ENCODE assay signal across 8 cellular contexts in genomic region chrX:134764202-134764785, GRCh38. TPM values are rescaled to one million over a fixed set of nuclear protein-coding genes. Genes with fewer than 3 reads are reported as not detected.
DNase-seq lines count a peak whose midpoint lies in the region; ATAC-seq and TF ChIP-seq lines count a peak whose summit lies in the region.

No MANE protein-coding gene starts in this region.

- H3K27ac Mint-ChIP-seq in activated CD4-positive, alpha-beta T cell treated with anti-CD3 and anti-CD28 coated beads, Interleukin-2, amount 10 ng/mL, durations not matched to agents 24 days and 14 days: no peak overlapping the region

- intact Hi-C loops in activated CD4-positive, alpha-beta T cell treated with anti-CD3 and anti-CD28 coated beads, Interleukin-2, amount 10 ng/mL, durations not matched to agents 24 days and 14 days (cut with micrococcal nuclease): loop anchor here (5.0 kb wide), 2 partner anchors 242 to 282 kb away; no protein-coding TSS in a partner anchor
- intact Hi-C loops in sciatic nerve (cut with DNase I): no loop called here

- no peaks in the 10 kb centered on the region for H3K27me3 ChIP-seq in RWPE2 (ENCODE audit: insufficient read depth, poor library complexity, severe bottlenecking)

- H3K27ac ChIP-seq in RWPE2 (ENCODE audit: poor library complexity, severe bottlenecking): no peak overlapping the region

- no peaks in the 10 kb centered on the region for H3K9me3 ChIP-seq in RWPE2 (ENCODE audit: severe bottlenecking)

- DNase-seq in activated CD4-positive, alpha-beta T cell treated with anti-CD3 and anti-CD28 coated beads, Interleukin-2, amount 10 ng/mL, durations not matched to agents 24 days and 14 days: peak; percentile 57
- DNase-seq in activated CD4-positive, alpha-beta T cell treated with anti-CD3 and anti-CD28 coated beads, Interleukin-2, amount 50 U/mL, for 4 hours: no peak
- no peak for DNase-seq in RWPE2 (ENCODE audit: low spot score)
- peak; percentile 38 for DNase-seq in iPS DF 19.7 (ENCODE audit: low read depth, low spot score)
- DNase-seq in NCI-H146 treated with DMSO at 0.1 percent for 48 hours (lab: John Stamatoyannopoulos, UW; ENCODE audit: unreplicated experiment): no peak
- no peak for DNase-seq in nucleus accumbens (lab: John Stamatoyannopoulos, UW)
- no peak for DNase-seq in sciatic nerve (ENCODE audit: low spot score)

- no peaks in the 10 kb centered on the region for H3K27me3 Mint-ChIP-seq in activated CD4-positive, alpha-beta T cell treated with anti-CD3 and anti-CD28 coated beads, Interleukin-2, amount 10 ng/mL, durations not matched to agents 24 days and 14 days

- H3K36me3 Mint-ChIP-seq in activated CD4-positive, alpha-beta T cell treated with anti-CD3 and anti-CD28 coated beads, Interleukin-2, amount 10 ng/mL, durations not matched to agents 24 days and 14 days (ENCODE audit: low read depth): peaks cover 1% of the 10 kb centered on the region

- peaks cover 2% of the 10 kb centered on the region for H3K4me1 Mint-ChIP-seq in activated CD4-positive, alpha-beta T cell treated with anti-CD3 and anti-CD28 coated beads, Interleukin-2, amount 10 ng/mL, durations not matched to agents 24 days and 14 days

- TF ChIP-seq CTCF in RWPE2 (IDR thresholded peaks at IDR 0.05; ENCODE audit: poor library complexity, severe bottlenecking): peak; percentile 46

- H3K4me3 ChIP-seq in RWPE2 (ENCODE audit: severe bottlenecking): no peak overlapping the region

- ATAC-seq in HG03280 (IDR thresholded peaks at IDR 0.05; ENCODE audit: unreplicated experiment) (peak; percentile 71), RWPE2 (ENCODE audit: low read depth) (peak; percentile 92), sciatic nerve (no peak)

- H3K4me1 ChIP-seq in RWPE2 (ENCODE audit: insufficient read depth, poor library complexity, severe bottlenecking): no peaks in the 10 kb centered on the region

- H3K36me3 ChIP-seq in RWPE2 (ENCODE audit: low read depth): 0 out of 2 replicates have a peak, but pooled peaks cover 3% of the 10 kb centered on the region

- H3K9me3 Mint-ChIP-seq in activated CD4-positive, alpha-beta T cell treated with anti-CD3 and anti-CD28 coated beads, Interleukin-2, amount 10 ng/mL, durations not matched to agents 24 days and 14 days: no peaks in the 10 kb centered on the region

- H3K4me3 Mint-ChIP-seq in activated CD4-positive, alpha-beta T cell treated with anti-CD3 and anti-CD28 coated beads, Interleukin-2, amount 10 ng/mL, durations not matched to agents 24 days and 14 days: no peak overlapping the region

RNA-seq across cellular contexts. Expression of gene PABIR2, which starts 32.7 kb away (rescaled TPM):
- total RNA-seq in activated CD4-positive, alpha-beta T cell treated with anti-CD3 and anti-CD28 coated beads, Interleukin-2, amount 10 ng/mL, durations not matched to agents 24 days and 14 days: 42.6 and 43.4 TPM in 2 replicates
- 22.1 TPM for total RNA-seq in sciatic nerve

Comparison
In these comparisons a context has a peak if more than half of its experiments do, and no peak if none do; other contexts are left out.
1. DNase-seq: peak in activated CD4-positive, alpha-beta T cell treated with anti-CD3 and anti-CD28 coated beads, Interleukin-2, amount 10 ng/mL, durations not matched to agents 24 days and 14 days (single experiment) and iPS DF 19.7 (single experiment); none in activated CD4-positive, alpha-beta T cell treated with anti-CD3 and anti-CD28 coated beads, Interleukin-2, amount 50 U/mL, for 4 hours (0 of 2), RWPE2 (single experiment), NCI-H146 treated with DMSO at 0.1 percent for 48 hours (single experiment), nucleus accumbens (0 of 56) and sciatic nerve (single experiment).